In the genomic region with DNA sequence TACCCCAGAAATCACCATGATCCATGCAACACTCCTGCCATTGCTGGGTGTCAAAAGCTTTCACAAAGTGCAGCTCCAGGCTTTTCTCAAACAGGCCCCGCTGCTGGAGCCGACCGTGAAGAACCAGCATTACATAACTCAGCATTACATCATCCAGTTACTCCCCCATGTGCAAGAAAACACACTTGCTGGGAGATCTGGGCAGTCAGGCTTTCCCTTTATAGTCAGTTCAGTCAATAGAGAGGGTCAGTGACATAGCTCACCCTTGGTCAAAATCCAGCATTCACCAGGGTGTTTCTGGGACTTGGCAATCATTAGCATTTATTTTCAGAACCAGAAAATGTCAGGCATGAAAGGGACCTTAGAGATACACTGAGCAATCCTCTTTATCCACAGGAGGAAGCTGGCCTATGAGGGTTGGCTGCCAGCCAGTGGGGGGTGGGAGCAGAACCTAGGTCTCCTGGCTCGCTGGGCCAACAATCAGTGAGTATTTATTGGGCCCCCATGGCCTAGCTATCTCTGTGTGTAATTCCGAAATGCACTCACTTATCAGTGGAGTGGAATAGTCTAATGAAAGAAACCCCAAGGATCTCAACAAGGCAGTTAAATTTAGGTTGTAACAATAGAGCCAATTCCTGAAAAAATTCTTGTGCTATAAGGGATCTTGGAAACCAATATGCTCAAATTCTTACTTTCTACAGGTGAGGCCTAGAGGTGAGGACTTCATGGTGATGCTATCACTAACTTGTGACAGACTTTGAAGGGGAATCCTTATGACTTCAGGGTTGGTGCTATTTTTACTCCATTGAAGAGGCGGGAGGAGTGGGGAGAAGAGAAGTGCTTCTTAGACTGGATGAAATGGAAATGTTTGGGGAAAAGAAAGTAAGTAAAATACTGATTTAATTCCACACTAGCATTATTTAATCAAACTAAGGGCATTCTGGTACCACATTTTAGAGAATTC, we compare ENCODE assay signal across 8 cellular contexts. TPM values are rescaled to one million over a fixed set of nuclear protein-coding genes. Genes with fewer than 3 reads are reported as not detected.
A peak's percentile ranks its signal among the peaks of the same experiment; 100 is the strongest.
DNase-seq lines count a peak whose midpoint lies in the region; ATAC-seq and TF ChIP-seq lines count a peak whose summit lies in the region.

No MANE protein-coding gene starts in this region.

- no peak for TF ChIP-seq EP300 in SK-N-SH (IDR thresholded peaks at IDR 0.05; ENCODE audit: borderline replicate concordance in 1 of 2, low read depth in 1 of 2, low read length in 1 of 2)

- DNase-seq in GM23338 (ENCODE audit: low spot score): no peak
- peak; percentile 23 for DNase-seq in SK-N-SH
- no peak for DNase-seq in foreskin keratinocyte
- no peak for DNase-seq in NCI-H146 treated with DMSO at 0.1 percent for 48 hours (lab: John Stamatoyannopoulos, UW; ENCODE audit: unreplicated experiment)

- H3K9me3 Mint-ChIP-seq in GM23338: no peaks in the 10 kb centered on the region

- peaks cover 28% of the 10 kb centered on the region for H3K4me1 Mint-ChIP-seq in GM23338

- H3K27me3 ChIP-seq in GM23338 (ENCODE audit: insufficient read depth): no peaks in the 10 kb centered on the region
- no peaks in the 10 kb centered on the region for H3K27me3 ChIP-seq in SK-N-SH (ENCODE audit: insufficient read depth)
- no peaks in the 10 kb centered on the region for H3K27me3 ChIP-seq in foreskin keratinocyte
- no peaks in the 10 kb centered on the region for H3K27me3 ChIP-seq in parathyroid adenoma (ENCODE audit: control insufficient read depth, insufficient read depth, low read length)

- peaks cover 3% of the 10 kb centered on the region; the same call in 1 of the 2 replicates for H3K79me2 ChIP-seq in GM23338 (replicated peaks; ENCODE audit: insufficient read depth)
- no peaks in the 10 kb centered on the region for H3K79me2 ChIP-seq in SK-N-SH (ENCODE audit: insufficient read depth)
- H3K79me2 ChIP-seq in parathyroid adenoma: peaks cover 6% of the 10 kb centered on the region

- no peaks in the 10 kb centered on the region for H3K36me3 ChIP-seq in GM23338 (ENCODE audit: insufficient read depth)
- no peaks in the 10 kb centered on the region for H3K36me3 ChIP-seq in SK-N-SH (replicated peaks in 1 of 2; ENCODE audit: control insufficient read depth in 1 of 2, insufficient read depth in 2 of 2, low read length in 1 of 2)
- H3K36me3 ChIP-seq in parathyroid adenoma (ENCODE audit: control insufficient read depth, insufficient read depth, low read length): no peaks in the 10 kb centered on the region

- WGBS in SK-N-SH (ENCODE audit: low lambda C conversion rate): 74% methylated on average over 5 of the region's 6 CpGs

- H3K4me3 ChIP-seq in GM23338: no peak overlapping the region
- H3K4me3 ChIP-seq in SK-N-SH (ENCODE audit: low read depth in 2 of 2, low read length in 1 of 2): no peak overlapping the region
- H3K4me3 ChIP-seq in parathyroid adenoma (ENCODE audit: low read depth, low read length): no peak overlapping the region

- no peak for TF ChIP-seq CTCF in GM23338 (conservative IDR thresholded peaks at IDR 0.05; ENCODE audit: low read depth in 2 of 2)
- TF ChIP-seq CTCF in SK-N-SH (IDR thresholded peaks at IDR 0.05): no peak
- no peak for TF ChIP-seq CTCF in foreskin keratinocyte (conservative IDR thresholded peaks at IDR 0.05)
- no peak for TF ChIP-seq CTCF in parathyroid adenoma (IDR thresholded peaks at IDR 0.05)

- H3K9me3 ChIP-seq in SK-N-SH (no peaks in the 10 kb centered on the region), parathyroid adenoma (ENCODE audit: control insufficient read depth, low read length) (no peaks in the 10 kb centered on the region)

- H3K27ac ChIP-seq in GM23338 (ENCODE audit: low read depth): no peak overlapping the region
- H3K27ac ChIP-seq in SK-N-SH (ENCODE audit: low read depth in 2 of 2, low read length in 1 of 2): peak overlapping the region in 1 of 2 experiments; percentile 40; a peak in 3 of 4 replicates
- H3K27ac ChIP-seq in foreskin keratinocyte: no peak overlapping the region
- H3K27ac ChIP-seq in parathyroid adenoma: peak overlapping the region; percentile 51

- H3K36me3 Mint-ChIP-seq in GM23338 (ENCODE audit: low read depth): no peaks in the 10 kb centered on the region

- no peak overlapping the region for H3K4me3 Mint-ChIP-seq in GM23338

- H4K20me1 ChIP-seq in GM23338 (replicated peaks; ENCODE audit: insufficient read depth) (peaks cover 6% of the 10 kb centered on the region; the same call in 1 of the 2 replicates), SK-N-SH (ENCODE audit: insufficient read depth) (no peaks in the 10 kb centered on the region)

- POLR2A ChIA-PET in SK-N-SH (lab: Yijun Ruan, JAX): no interaction called here

- no peaks in the 10 kb centered on the region for H3K27me3 Mint-ChIP-seq in GM23338 (ENCODE audit: insufficient read depth, low read depth, poor library complexity)

- no peak for TF ChIP-seq RAD21 in SK-N-SH (IDR thresholded peaks at IDR 0.05; ENCODE audit: low read length)

- H3K4me2 ChIP-seq in GM23338: no peak overlapping the region
- H3K4me2 ChIP-seq in SK-N-SH: peak overlapping the region; percentile 18; the same call in 1 of the 2 replicates
- no peak overlapping the region for H3K4me2 ChIP-seq in parathyroid adenoma (ENCODE audit: low read length)

- H3F3A ChIP-seq in GM23338 (replicated peaks; ENCODE audit: low read depth): no peaks in the 10 kb centered on the region
- H3F3A ChIP-seq in SK-N-SH (replicated peaks; ENCODE audit: insufficient read depth): no peaks in the 10 kb centered on the region

- H3K27ac Mint-ChIP-seq in GM23338: peak overlapping the region; percentile 80

- no peaks in the 10 kb centered on the region; the same call in 1 of the 2 replicates for H3K4me1 ChIP-seq in GM23338 (ENCODE audit: insufficient read depth)
- peaks cover 9 to 21% of the 10 kb centered on the region in 2 experiments; a peak in 3 of 4 replicates for H3K4me1 ChIP-seq in SK-N-SH (ENCODE audit: control insufficient read depth in 1 of 2, insufficient read depth in 2 of 2, low read depth in 1 of 2, low read length in 1 of 2)
- H3K4me1 ChIP-seq in foreskin keratinocyte: peaks cover 14% of the 10 kb centered on the region
- peaks cover 19% of the 10 kb centered on the region for H3K4me1 ChIP-seq in parathyroid adenoma

- CTCF ChIA-PET in SK-N-SH (lab: Yijun Ruan, JAX): interaction anchor here (1.6 to 2.6 kb wide), 3 partner anchors 8 to 62 kb away, joined by 5 to 15 read pairs (median 7); no protein-coding TSS in a partner anchor

- H3K9me2 ChIP-seq in GM23338 (ENCODE audit: insufficient read depth) (no peaks in the 10 kb centered on the region), SK-N-SH (no peaks in the 10 kb centered on the region)

- H3K9ac ChIP-seq in SK-N-SH: no peak overlapping the region
- no peak overlapping the region for H3K9ac ChIP-seq in parathyroid adenoma

- ATAC-seq in GM23338: peak; percentile 23; the same call in 2 of the 3 replicates
- ATAC-seq in foreskin keratinocyte: peak; percentile 25
- ATAC-seq in HG02870 (IDR thresholded peaks at IDR 0.05; ENCODE audit: unreplicated experiment): no peak
- ATAC-seq in GM18519 (IDR thresholded peaks at IDR 0.05; ENCODE audit: low FRiP score, unreplicated experiment): no peak
- ATAC-seq in GM21737 (IDR thresholded peaks at IDR 0.05; ENCODE audit: unreplicated experiment): no peak

- H2AFZ ChIP-seq in GM23338 (no peak overlapping the region), SK-N-SH (ENCODE audit: low read depth) (no peak overlapping the region), parathyroid adenoma (peak overlapping the region; percentile 75)

TF ChIP-seq in GM23338, 12 proteins besides CTCF, POLR2A, EP300 and RAD21 (continues in another document):
- no peak for TF ChIP-seq STAT1 (IDR thresholded peaks at IDR 0.05; ENCODE audit: unreplicated experiment)
- no peak for TF ChIP-seq ZNF331 (CRISPR knock-in tag; IDR thresholded peaks at IDR 0.05; ENCODE audit: low read depth)
- no peak for TF ChIP-seq JUNB (IDR thresholded peaks at IDR 0.05; ENCODE audit: unreplicated experiment)
- TF ChIP-seq CREB1 (CRISPR knock-in tag; IDR thresholded peaks at IDR 0.05; ENCODE audit: low read depth): no peak

TF ChIP-seq in SK-N-SH, 30 proteins besides CTCF, POLR2A, EP300 and RAD21:
- TF ChIP-seq, protein P1, sequence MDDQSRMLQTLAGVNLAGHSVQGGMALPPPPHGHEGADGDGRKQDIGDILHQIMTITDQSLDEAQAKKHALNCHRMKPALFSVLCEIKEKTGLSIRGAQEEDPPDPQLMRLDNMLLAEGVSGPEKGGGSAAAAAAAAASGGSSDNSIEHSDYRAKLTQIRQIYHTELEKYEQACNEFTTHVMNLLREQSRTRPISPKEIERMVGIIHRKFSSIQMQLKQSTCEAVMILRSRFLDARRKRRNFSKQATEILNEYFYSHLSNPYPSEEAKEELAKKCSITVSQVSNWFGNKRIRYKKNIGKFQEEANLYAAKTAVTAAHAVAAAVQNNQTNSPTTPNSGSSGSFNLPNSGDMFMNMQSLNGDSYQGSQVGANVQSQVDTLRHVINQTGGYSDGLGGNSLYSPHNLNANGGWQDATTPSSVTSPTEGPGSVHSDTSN (IDR thresholded peaks at IDR 0.05): 0 out of 2 replicates have a peak, but pooled peaks have one; percentile 4
- no peak for TF ChIP-seq SIN3A (IDR thresholded peaks at IDR 0.05; ENCODE audit: borderline replicate concordance, low read depth, low read length)
- TF ChIP-seq YY1 (IDR thresholded peaks at IDR 0.05; ENCODE audit: low read depth): no peak
- TF ChIP-seq NFIC (IDR thresholded peaks at IDR 0.05; ENCODE audit: borderline replicate concordance): peak; percentile 48
- TF ChIP-seq MAX (IDR thresholded peaks at IDR 0.05; ENCODE audit: low read depth): 0 out of 2 replicates have a peak, but pooled peaks have one; percentile 49
- no peak for TF ChIP-seq NRF1 (IDR thresholded peaks at IDR 0.05; ENCODE audit: low read depth, low read length)
- TF ChIP-seq JUND (IDR thresholded peaks at IDR 0.05): no peak
TF ChIP-seq in SK-N-SH: peak in this region for 3.

RNA-seq across cellular contexts. Expression of gene LYRM4, which starts 54.6 kb away (rescaled TPM):
- total RNA-seq in GM23338 (2014; rRNA removed; shearing (Covaris generic)): 26.5 and 51.0 TPM in 2 replicates
- 61.6 and 62.0 TPM in 2 replicates for polyA plus RNA-seq in GM23338 (2016; fragmentation: Nextera tagmentation; extraction: Ambion mirVana)
- 37.2 and 43.4 TPM in 2 replicates for polyA plus RNA-seq in SK-N-SH (2012; rRNA removed)
- polyA plus RNA-seq in SK-N-SH (2012; cell fraction: cytosol; rRNA removed): 46.3 and 51.5 TPM in 2 replicates
- 17.0 and 17.3 TPM in 2 replicates for polyA plus RNA-seq in SK-N-SH (2012; cell fraction: nucleus; rRNA removed)
- 33.7 and 35.1 TPM in 2 replicates for total RNA-seq in foreskin keratinocyte
- 45.2 and 50.9 TPM in 2 replicates for polyA plus RNA-seq in foreskin keratinocyte

RNA-seq across cellular contexts. Expression of gene FARS2, which starts 55.2 kb away (rescaled TPM):
- 13.2 and 19.0 TPM in 2 replicates for total RNA-seq in GM23338 (2014; rRNA removed; shearing (Covaris generic))
- polyA plus RNA-seq in GM23338 (2016; fragmentation: Nextera tagmentation; extraction: Ambion mirVana) (5.3 and 7.6 TPM in 2 replicates), SK-N-SH (2012; rRNA removed) (12.5 and 16.1 TPM in 2 replicates), foreskin keratinocyte (16.5 and 16.9 TPM in 2 replicates)
- polyA plus RNA-seq in SK-N-SH (2012; cell fraction: cytosol; rRNA removed): 13.7 and 14.2 TPM in 2 replicates
- polyA plus RNA-seq in SK-N-SH (2012; cell fraction: nucleus; rRNA removed): 12.1 and 13.3 TPM in 2 replicates
- 20.1 and 20.7 TPM in 2 replicates for total RNA-seq in foreskin keratinocyte

Comparison
In these comparisons a context has a peak if more than half of its experiments do, and no peak if none do; other contexts are left out.
1. ATAC-seq: peak in GM23338 (single experiment) and foreskin keratinocyte (single experiment); none in HG02870 (single experiment), GM18519 (single experiment) and GM21737 (single experiment).